25 cellular contexts compared by ENCODE assay signal in genomic region chr13:23990443-23990842, GRCh38.
"Had no signal": no experiment of that assay in that cellular context is flagged by ENCODE, and none has a peak within 500 bp of the region (broad histone marks: within the 10 kb centered on the region; RNA-seq: fewer than 3 reads in every experiment).

No MANE protein-coding gene starts in this region.

- H3K4me1 ChIP-seq: adrenal gland, breast epithelium, right lobe of liver, vagina had no signal

- H3K27ac Mint-ChIP-seq: activated naive CD8-positive, alpha-beta T cell; activated T-helper 2 cell treated with anti-CD3 and anti-CD28 coated beads, Interferon-gamma antibody, Interleukin-2, Interleukin-4, amounts not matched to agents 10 μg/mL and 5 μg/mL and 100 μg/mL, durations not matched to agents 14 hours and 24 hours and 36 hours; memory B cell; nephron progenitor cell; stimulated activated memory B cell treated with anti-CD40 and anti-IgM and Interleukin-4, amounts not matched to agents 10 μg/mL and 1 μg/mL and 100 μg/mL, for 72 hours; WTC11 had no signal

- H3K27ac ChIP-seq: adrenal gland, breast epithelium, esophagus muscularis mucosa, gastrocnemius medialis, heart left ventricle, right lobe of liver, skin epidermis, stomach, vagina had no signal

- ATAC-seq: activated T-cell treated with anti-CD3 and anti-CD28 coated beads, Interleukin-2, amount 50 U/mL, for 4 hours; gastrocnemius medialis; heart left ventricle; left cardiac atrium; pancreas; right lobe of liver; stimulated activated memory B cell treated with anti-CD40 and anti-IgM and Interleukin-4, amounts not matched to agents 10 μg/mL and 1 μg/mL and 100 μg/mL, for 72 hours; WTC11 had no signal

- H3K4me3 Mint-ChIP-seq: activated naive CD8-positive, alpha-beta T cell; activated T-cell treated with anti-CD3 and anti-CD28 coated beads, Interleukin-2, amount 50 U/mL, for 4 hours; central memory CD8-positive, alpha-beta T cell; memory B cell; nephron progenitor cell; stimulated activated memory B cell treated with anti-CD40 and anti-IgM and Interleukin-4, amounts not matched to agents 10 μg/mL and 1 μg/mL and 100 μg/mL, for 72 hours; WTC11 had no signal

- H3K36me3 ChIP-seq: adrenal gland, breast epithelium, esophagus muscularis mucosa, gastrocnemius medialis, heart left ventricle, pancreas, right lobe of liver, stomach, vagina had no signal

- H3K9me3 ChIP-seq: adrenal gland, breast epithelium, esophagus muscularis mucosa, gastrocnemius medialis, heart left ventricle, pancreas, right lobe of liver, stomach, vagina had no signal

- DNase-seq: activated CD8-positive, alpha-beta memory T cell treated with anti-CD3 and anti-CD28 coated beads, Interleukin-2, amount 50 U/mL, for 48 hours; activated naive CD4-positive, alpha-beta T cell; activated T-cell treated with anti-CD3 and anti-CD28 coated beads, Interleukin-2, amount 50 U/mL, for 4 hours; adrenal gland; gastrocnemius medialis; heart left ventricle; islet precursor cell; left cardiac atrium; nephron progenitor cell; pancreas; right lobe of liver; stimulated activated CD4-positive, alpha-beta T cell treated with anti-CD3 and anti-CD28 coated beads, Interleukin-2, amount 100 ng/mL, for 24 hours; stomach; T-helper 9 cell; trophoblast cell had no signal

- H3K36me3 Mint-ChIP-seq: activated naive CD8-positive, alpha-beta T cell; memory B cell; stimulated activated memory B cell treated with anti-CD40 and anti-IgM and Interleukin-4, amounts not matched to agents 10 μg/mL and 1 μg/mL and 100 μg/mL, for 72 hours; WTC11 had no signal

- H3K9me3 Mint-ChIP-seq: activated T-cell treated with anti-CD3 and anti-CD28 coated beads, Interleukin-2, amount 50 U/mL, for 4 hours; activated T-helper 2 cell treated with anti-CD3 and anti-CD28 coated beads, Interferon-gamma antibody, Interleukin-2, Interleukin-4, amounts not matched to agents 10 μg/mL and 5 μg/mL and 100 μg/mL, durations not matched to agents 14 hours and 24 hours and 36 hours; central memory CD8-positive, alpha-beta T cell; memory B cell; stimulated activated memory B cell treated with anti-CD40 and anti-IgM and Interleukin-4, amounts not matched to agents 10 μg/mL and 1 μg/mL and 100 μg/mL, for 72 hours had no signal

- H3K4me1 Mint-ChIP-seq: memory B cell; stimulated activated memory B cell treated with anti-CD40 and anti-IgM and Interleukin-4, amounts not matched to agents 10 μg/mL and 1 μg/mL and 100 μg/mL, for 72 hours had no signal

- H3K4me3 ChIP-seq: adrenal gland, breast epithelium, esophagus muscularis mucosa, gastrocnemius medialis, heart left ventricle, pancreas, right lobe of liver, skin epidermis, stomach, vagina had no signal

- H3K27me3 ChIP-seq: adrenal gland, breast epithelium, esophagus muscularis mucosa, heart left ventricle, pancreas, right lobe of liver, stomach, vagina had no signal
